In the genomic region with DNA sequence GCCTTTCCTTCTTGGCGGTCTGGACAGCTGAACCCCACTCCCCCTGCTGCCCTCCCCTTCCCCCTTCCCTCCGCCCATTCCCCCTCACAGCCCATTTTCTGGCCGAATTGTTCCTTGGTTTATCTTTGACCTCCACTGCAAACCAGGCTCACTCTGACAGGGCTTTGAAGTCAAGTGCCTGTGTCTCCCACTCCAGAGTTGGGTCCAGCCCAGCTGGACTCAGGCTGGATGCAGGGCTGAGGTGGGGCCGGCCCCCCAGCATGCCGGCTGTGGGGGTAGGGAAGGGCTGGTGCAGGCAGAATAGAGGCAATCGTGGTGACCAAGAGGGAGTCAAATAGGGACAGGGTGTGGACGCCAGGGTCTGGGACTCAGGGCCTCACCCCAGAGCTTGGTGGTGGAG, we compare ENCODE assay signal across 18 cellular contexts.
"Had no signal": no experiment of that assay in that cellular context is flagged by ENCODE, and none has a peak within 500 bp of the region (broad histone marks: within the 10 kb centered on the region; RNA-seq: fewer than 3 reads in every experiment).

No MANE protein-coding gene starts in this region.

- DNase-seq: caudate nucleus; cerebellar nuclear complex; dorsolateral prefrontal cortex; effector CD4-positive, alpha-beta T cell; gastrocnemius medialis; head of caudate nucleus; hippocampal formation; left colon; naive B cell; psoas muscle; stimulated activated CD4-positive, alpha-beta T cell treated with anti-CD3 and anti-CD28 coated beads, Interleukin-15, amount 100 ng/mL, for 24 hours; stimulated activated CD4-positive, alpha-beta T cell treated with anti-CD3 and anti-CD28 coated beads, Interleukin-2, amount 100 ng/mL, for 48 hours; stimulated activated naive B cell treated with anti-CD40 and anti-IgM and Interleukin-4, amounts not matched to agents 10 μg/mL and 1 μg/mL and 100 μg/mL, for 72 hours; trophoblast cell had no signal

- H3K4me1 ChIP-seq: gastrocnemius medialis, psoas muscle, right lobe of liver had no signal

- H3K9me3 ChIP-seq: gastrocnemius medialis, psoas muscle, right lobe of liver, suprapubic skin had no signal

- H3K27ac ChIP-seq: dorsolateral prefrontal cortex, gastrocnemius medialis, psoas muscle, right lobe of liver, suprapubic skin had no signal

- H3K27me3 ChIP-seq: dorsolateral prefrontal cortex, gastrocnemius medialis, right lobe of liver, suprapubic skin had no signal

- H3K36me3 ChIP-seq: gastrocnemius medialis, right lobe of liver, suprapubic skin had no signal

- H3K4me3 ChIP-seq: dorsolateral prefrontal cortex, gastrocnemius medialis, lung, psoas muscle, right lobe of liver, suprapubic skin had no signal

- ATAC-seq: gastrocnemius medialis; left colon; natural killer cell treated with Interleukin-12 subunit alpha and Interleukin-12 subunit beta and Interleukin-15 and Interleukin-18, amount 100 ng/mL, for 72 hours; psoas muscle; right lobe of liver had no signal
